34 cellular contexts compared by ENCODE assay signal in genomic region chr14:20048202-20048601, GRCh38. TPM values are rescaled to one million over a fixed set of nuclear protein-coding genes. Genes with fewer than 3 reads are reported as not detected.
"Had no signal": no experiment of that assay in that cellular context is flagged by ENCODE, and none has a peak within 500 bp of the region (broad histone marks: within the 10 kb centered on the region; RNA-seq: fewer than 3 reads in every experiment).

No MANE protein-coding gene starts in this region.

- H3K4me1 Mint-ChIP-seq: stimulated activated effector memory CD8-positive, alpha-beta T cell treated with anti-CD3 and anti-CD28 coated beads, Interleukin-12 subunit alpha, Interleukin-12 subunit beta, amount 100 ng/mL, for 72 hours; stimulated activated memory B cell treated with anti-CD40 and anti-IgM and Interleukin-4, amounts not matched to agents 10 μg/mL and 1 μg/mL and 100 μg/mL, for 72 hours; stimulated activated naive B cell treated with anti-CD40 and anti-IgM and Interleukin-4, amounts not matched to agents 10 μg/mL and 1 μg/mL and 100 μg/mL, for 72 hours; stimulated activated naive CD8-positive, alpha-beta T cell treated with anti-CD3 and anti-CD28 coated beads, Interleukin-15, amount 100 ng/mL, for 72 hours had no signal

- H3K9me3 ChIP-seq: stomach, testis, thoracic aorta, thyroid gland, tibial artery, tibial nerve, transverse colon, upper lobe of left lung, upper lobe of right lung, uterus, vagina had no signal

- H3K27me3 Mint-ChIP-seq: type B pancreatic cell had no signal

- H3K4me1 ChIP-seq: stomach, suprapubic skin, testis, thyroid gland, tibial artery, tibial nerve, transverse colon, upper lobe of left lung, upper lobe of right lung, uterus, vagina had no signal

- H3K4me3 Mint-ChIP-seq: stimulated activated effector memory CD8-positive, alpha-beta T cell treated with anti-CD3 and anti-CD28 coated beads, Interleukin-12 subunit alpha, Interleukin-12 subunit beta, amount 100 ng/mL, for 72 hours; stimulated activated memory B cell treated with anti-CD40 and anti-IgM and Interleukin-4, amounts not matched to agents 10 μg/mL and 1 μg/mL and 100 μg/mL, for 72 hours; stimulated activated naive B cell treated with anti-CD40 and anti-IgM and Interleukin-4, amounts not matched to agents 10 μg/mL and 1 μg/mL and 100 μg/mL, for 72 hours; stimulated activated naive CD8-positive, alpha-beta T cell treated with anti-CD3 and anti-CD28 coated beads, Interleukin-15, amount 100 ng/mL, for 72 hours; stimulated activated naive CD8-positive, alpha-beta T cell treated with anti-CD3 and anti-CD28 coated beads, Interleukin-15, Interleukin-2, amounts not matched to agents 100 ng/mL and 50 ng/mL, for 24 hours; type B pancreatic cell had no signal

- H3K27me3 ChIP-seq: stomach, suprapubic skin, testis, thyroid gland, tibial artery, tibial nerve, transverse colon, upper lobe of left lung, upper lobe of right lung, uterus, vagina had no signal

- H3K9me3 Mint-ChIP-seq: stimulated activated effector memory CD8-positive, alpha-beta T cell treated with anti-CD3 and anti-CD28 coated beads, Interleukin-12 subunit alpha, Interleukin-12 subunit beta, amount 100 ng/mL, for 72 hours; stimulated activated memory B cell treated with anti-CD40 and anti-IgM and Interleukin-4, amounts not matched to agents 10 μg/mL and 1 μg/mL and 100 μg/mL, for 72 hours; stimulated activated naive B cell treated with anti-CD40 and anti-IgM and Interleukin-4, amounts not matched to agents 10 μg/mL and 1 μg/mL and 100 μg/mL, for 72 hours; stimulated activated naive CD8-positive, alpha-beta T cell treated with anti-CD3 and anti-CD28 coated beads, Interleukin-15, amount 100 ng/mL, for 72 hours; stimulated activated naive CD8-positive, alpha-beta T cell treated with anti-CD3 and anti-CD28 coated beads, Interleukin-15, Interleukin-2, amounts not matched to agents 100 ng/mL and 50 ng/mL, for 24 hours had no signal

- H3K27ac Mint-ChIP-seq: stimulated activated effector memory CD8-positive, alpha-beta T cell treated with anti-CD3 and anti-CD28 coated beads, Interleukin-12 subunit alpha, Interleukin-12 subunit beta, amount 100 ng/mL, for 72 hours; stimulated activated memory B cell treated with anti-CD40 and anti-IgM and Interleukin-4, amounts not matched to agents 10 μg/mL and 1 μg/mL and 100 μg/mL, for 72 hours; stimulated activated naive B cell treated with anti-CD40 and anti-IgM and Interleukin-4, amounts not matched to agents 10 μg/mL and 1 μg/mL and 100 μg/mL, for 72 hours; stimulated activated naive CD8-positive, alpha-beta T cell treated with anti-CD3 and anti-CD28 coated beads, Interleukin-15, amount 100 ng/mL, for 72 hours; stimulated activated naive CD8-positive, alpha-beta T cell treated with anti-CD3 and anti-CD28 coated beads, Interleukin-15, Interleukin-2, amounts not matched to agents 100 ng/mL and 50 ng/mL, for 24 hours; type B pancreatic cell had no signal

- DNase-seq: stimulated activated CD4-positive, alpha-beta T cell treated with anti-CD3 and anti-CD28 coated beads, Interleukin-2, amount 100 ng/mL, for 48 hours; stimulated activated CD4-positive, alpha-beta T cell treated with anti-CD3 and anti-CD28 coated beads, Interleukin-4, amount 100 ng/mL, for 1 hour; stimulated activated CD4-positive, alpha-beta T cell treated with anti-CD3 and anti-CD28 coated beads, Interleukin-4, amount 100 ng/mL, for 24 hours; stimulated activated CD4-positive, alpha-beta T cell treated with anti-CD3 and anti-CD28 coated beads, Interleukin-4, amount 100 ng/mL, for 4 hours; stimulated activated CD8-positive, alpha-beta memory T cell treated with anti-CD3 and anti-CD28 coated beads, Interleukin-4, amount 100 ng/mL, for 48 hours; stimulated activated naive B cell treated with anti-CD40 and anti-IgM and Interleukin-4, amounts not matched to agents 10 μg/mL and 1 μg/mL and 100 μg/mL, for 72 hours; stimulated activated naive CD4-positive, alpha-beta T cell; stimulated activated naive CD4-positive, alpha-beta T cell treated with Interleukin-2 at 50 U/mL for 16 hours; stimulated activated naive CD8-positive, alpha-beta T cell treated with anti-CD3 and anti-CD28 coated beads, Interleukin-15, amount 100 ng/mL, for 72 hours; stimulated activated naive CD8-positive, alpha-beta T cell treated with anti-CD3 and anti-CD28 coated beads, Interleukin-15, Interleukin-2, amounts not matched to agents 100 U/mL and 50 U/mL, for 24 hours; stomach; substantia nigra; testis; thyroid gland; tibial artery; transverse colon; trophoblast cell; upper lobe of left lung; upper lobe of right lung; uterus had no signal

- ATAC-seq: stimulated activated effector memory CD8-positive, alpha-beta T cell treated with anti-CD3 and anti-CD28 coated beads, Interleukin-12 subunit alpha, Interleukin-12 subunit beta, amount 100 ng/mL, for 72 hours; stimulated activated memory B cell treated with anti-CD40 and anti-IgM and Interleukin-4, amounts not matched to agents 10 μg/mL and 1 μg/mL and 100 μg/mL, for 72 hours; stimulated activated naive B cell treated with anti-CD40 and anti-IgM and Interleukin-4, amounts not matched to agents 10 μg/mL and 1 μg/mL and 100 μg/mL, for 72 hours; stimulated activated naive CD8-positive, alpha-beta T cell treated with anti-CD3 and anti-CD28 coated beads, Interleukin-15, amount 100 ng/mL, for 72 hours; stimulated activated naive CD8-positive, alpha-beta T cell treated with anti-CD3 and anti-CD28 coated beads, Interleukin-15, Interleukin-2, amounts not matched to agents 100 U/mL and 50 U/mL, for 24 hours; upper lobe of right lung had no signal

- H3K4me3 ChIP-seq: stomach, suprapubic skin, testis, thoracic aorta, thyroid gland, tibial artery, tibial nerve, transverse colon, upper lobe of left lung, upper lobe of right lung, uterus, vagina had no signal

- H3K27ac ChIP-seq: stomach, suprapubic skin, testis, thoracic aorta, thyroid gland, tibial artery, tibial nerve, transverse colon, upper lobe of left lung, upper lobe of right lung, uterus, vagina had no signal

- FAIRE-seq: urothelium cell line had no signal

- H3K36me3 ChIP-seq: stomach, suprapubic skin, thoracic aorta, thyroid gland, tibial artery, tibial nerve, transverse colon, upper lobe of left lung, upper lobe of right lung, uterus, vagina had no signal

- H3K36me3 Mint-ChIP-seq: stimulated activated effector memory CD8-positive, alpha-beta T cell treated with anti-CD3 and anti-CD28 coated beads, Interleukin-12 subunit alpha, Interleukin-12 subunit beta, amount 100 ng/mL, for 72 hours; stimulated activated memory B cell treated with anti-CD40 and anti-IgM and Interleukin-4, amounts not matched to agents 10 μg/mL and 1 μg/mL and 100 μg/mL, for 72 hours; stimulated activated naive B cell treated with anti-CD40 and anti-IgM and Interleukin-4, amounts not matched to agents 10 μg/mL and 1 μg/mL and 100 μg/mL, for 72 hours; type B pancreatic cell had no signal

RNA-seq across cellular contexts. Expression of gene OR4L1, which starts 11.6 kb away (rescaled TPM):
- total RNA-seq: stomach, subcutaneous adipose tissue, suprapubic skin, temporal lobe, testis, thoracic aorta, thyroid gland, tibial nerve, transverse colon, upper lobe of left lung, upper lobe of right lung, ureter, urinary bladder, uterus, vagina had no signal
- polyA plus RNA-seq: stomach, thymus, urinary bladder had no signal

RNA-seq across cellular contexts. Expression of gene OR4K13, which starts 12.4 kb away (rescaled TPM):
- total RNA-seq: stomach, subcutaneous adipose tissue, suprapubic skin, temporal lobe, thoracic aorta, thyroid gland, tibial nerve, transverse colon, upper lobe of left lung, upper lobe of right lung, ureter, urinary bladder, uterus, vagina had no signal
- polyA plus RNA-seq: stomach, thymus, urinary bladder had no signal

RNA-seq across cellular contexts. Expression of gene OR4K14, which starts 29.1 kb away (rescaled TPM):
- total RNA-seq: stomach, subcutaneous adipose tissue, suprapubic skin, temporal lobe, thoracic aorta, thyroid gland, tibial nerve, transverse colon, upper lobe of left lung, upper lobe of right lung, ureter, urinary bladder, uterus, vagina had no signal
- polyA plus RNA-seq: stomach, thymus, urinary bladder had no signal

RNA-seq across cellular contexts. Expression of gene OR4Q2, which starts 46.2 kb away (rescaled TPM):
- total RNA-seq: stomach, subcutaneous adipose tissue, suprapubic skin, temporal lobe, testis, thoracic aorta, thyroid gland, tibial nerve, transverse colon, upper lobe of left lung, upper lobe of right lung, ureter, urinary bladder, uterus, vagina had no signal
- polyA plus RNA-seq: stomach, thymus, urinary bladder had no signal
